In genomic region chr21:44552136-44552535, GRCh38 we compare ENCODE assay signal across 1 cellular context.
TF ChIP-seq lines count a peak whose summit lies in the region.

No MANE protein-coding gene starts in this region.

TF ChIP-seq in H1, 55 proteins besides CTCF, POLR2A, EP300 and RAD21:
- TF ChIP-seq ATF3 (IDR thresholded peaks at IDR 0.05; ENCODE audit: insufficient read depth, low read depth, low read length) (no peak), SAP30 (IDR thresholded peaks at IDR 0.05; ENCODE audit: insufficient read depth, insufficient replicate concordance, low read length) (no peak), EGR1 (IDR thresholded peaks at IDR 0.05; ENCODE audit: borderline replicate concordance, low read depth, low read length) (no peak), TBP (IDR thresholded peaks at IDR 0.05; ENCODE audit: low read depth, low read length) (no peak), E2F6 (IDR thresholded peaks at IDR 0.05) (no peak), RXRA (IDR thresholded peaks at IDR 0.05; ENCODE audit: insufficient read depth, low read depth, low read length) (no peak), FOSL1 (IDR thresholded peaks at IDR 0.05; ENCODE audit: insufficient read depth, low read depth, low read length) (no peak), SRF (IDR thresholded peaks at IDR 0.05; ENCODE audit: low read depth, low read length) (no peak), NANOG (IDR thresholded peaks at IDR 0.05; ENCODE audit: insufficient read depth, low read depth, low read length, poor library complexity, severe bottlenecking) (no peak), CREB1 (IDR thresholded peaks at IDR 0.05) (no peak), ATF2 (IDR thresholded peaks at IDR 0.05; ENCODE audit: low read length) (no peak)
TF ChIP-seq in H1: peak in this region for 0.
